Comparison of ENCODE assay signal across 17 cellular contexts in genomic region chr17:60590075-60590474, GRCh38. TPM values are rescaled to one million over a fixed set of nuclear protein-coding genes. Genes with fewer than 3 reads are reported as not detected.
DNase-seq lines count a peak whose midpoint lies in the region; ATAC-seq, FAIRE-seq and TF ChIP-seq lines count a peak whose summit lies in the region.
"Had no signal": no experiment of that assay in that cellular context is flagged by ENCODE, and none has a peak within 500 bp of the region (broad histone marks: within the 10 kb centered on the region; RNA-seq: fewer than 3 reads in every experiment).

No MANE protein-coding gene starts in this region.

- ATAC-seq in GM23338 (no peak), upper lobe of right lung (no peak), HG03175 (IDR thresholded peaks at IDR 0.05; ENCODE audit: unreplicated experiment) (no peak)

- H3K9me3 ChIP-seq in astrocyte (ENCODE audit: insufficient read depth, low read depth, low read length) (no peaks in the 10 kb centered on the region), upper lobe of right lung (no peaks in the 10 kb centered on the region)

- no peaks in the 10 kb centered on the region for H4K20me1 ChIP-seq in GM23338 (replicated peaks; ENCODE audit: insufficient read depth)
- no peaks in the 10 kb centered on the region for H4K20me1 ChIP-seq in astrocyte (ENCODE audit: insufficient read depth, low read length)

- DNase-seq in GM23338 (ENCODE audit: low spot score) = no peak
- DNase-seq in astrocyte (ENCODE audit: low read depth) = no peak
- DNase-seq in osteocyte (ENCODE audit: extremely low spot score, unreplicated experiment) = no peak
- no peak for DNase-seq in upper lobe of right lung
- no peak for DNase-seq in activated CD4-positive, alpha-beta T cell treated with anti-CD3 and anti-CD28 coated beads, Interleukin-2, amount 50 U/mL, for 1 hour
- DNase-seq: C1 segment of cervical spinal cord; CD4-positive, alpha-beta memory T cell; COR-L47; DMS 273 treated with DMSO at 0.1 percent for 48 hours; DMS79; GF-D8; H7; HCEC 1CT had no signal

- H3K9ac ChIP-seq in astrocyte (ENCODE audit: low read length) = no peak overlapping the region

- H2AFZ ChIP-seq in GM23338 (peak overlapping the region; percentile 69; the same call in 1 of the 2 replicates), astrocyte (ENCODE audit: low read depth, low read length) (no peak overlapping the region)

- H3K27ac ChIP-seq in GM23338 (ENCODE audit: low read depth) = no peak overlapping the region
- no peak overlapping the region for H3K27ac ChIP-seq in astrocyte (ENCODE audit: low read depth, low read length)
- H3K27ac ChIP-seq in upper lobe of right lung = no peak overlapping the region

- intact Hi-C loops in upper lobe of right lung (cut with DNase I) = no loop called here

- no peak overlapping the region for H3K4me3 ChIP-seq in GM23338
- no peak overlapping the region for H3K4me3 ChIP-seq in astrocyte (ENCODE audit: insufficient read depth, low read depth, low read length)
- H3K4me3 ChIP-seq in upper lobe of right lung = no peak overlapping the region

- no peaks in the 10 kb centered on the region for H3K4me1 ChIP-seq in GM23338 (ENCODE audit: insufficient read depth)
- H3K4me1 ChIP-seq in astrocyte (ENCODE audit: insufficient read depth, low read length) = no peaks in the 10 kb centered on the region
- H3K4me1 ChIP-seq in upper lobe of right lung = no peaks in the 10 kb centered on the region

- H3K9me3 Mint-ChIP-seq in GM23338 (no peaks in the 10 kb centered on the region), astrocyte (ENCODE audit: unreplicated experiment) (no peaks in the 10 kb centered on the region), osteocyte (ENCODE audit: unreplicated experiment) (no peaks in the 10 kb centered on the region)
- H3K9me3 Mint-ChIP-seq: CD4-positive, alpha-beta memory T cell had no signal

- H3K36me3 Mint-ChIP-seq in GM23338 (ENCODE audit: low read depth) (no peaks in the 10 kb centered on the region), astrocyte (ENCODE audit: low read depth, unreplicated experiment) (no peaks in the 10 kb centered on the region), osteocyte (ENCODE audit: unreplicated experiment) (no peaks in the 10 kb centered on the region)
- H3K36me3 Mint-ChIP-seq: CD4-positive, alpha-beta memory T cell had no signal

- H3K4me1 Mint-ChIP-seq in GM23338 (peaks cover 2% of the 10 kb centered on the region; the same call in 1 of the 3 replicates), astrocyte (ENCODE audit: low read depth, unreplicated experiment) (no peaks in the 10 kb centered on the region), osteocyte (ENCODE audit: unreplicated experiment) (peaks cover 16% of the 10 kb centered on the region)
- H3K4me1 Mint-ChIP-seq: CD4-positive, alpha-beta memory T cell had no signal

- peaks cover 3% of the 10 kb centered on the region for H3K27me3 Mint-ChIP-seq in GM23338 (ENCODE audit: insufficient read depth, low read depth, poor library complexity)
- H3K27me3 Mint-ChIP-seq in astrocyte (ENCODE audit: low read depth, unreplicated experiment) = peaks cover 3% of the 10 kb centered on the region
- H3K27me3 Mint-ChIP-seq in osteocyte (ENCODE audit: unreplicated experiment) = no peaks in the 10 kb centered on the region

- H3K4me2 ChIP-seq in GM23338 = no peak overlapping the region
- no peak overlapping the region for H3K4me2 ChIP-seq in astrocyte (ENCODE audit: low read length)

- TF ChIP-seq CTCF in GM23338 (conservative IDR thresholded peaks at IDR 0.05; ENCODE audit: low read depth in 2 of 2) = no peak
- TF ChIP-seq CTCF in astrocyte (IDR thresholded peaks at IDR 0.05; ENCODE audit: insufficient read depth, low read depth, low read length) = no peak
- TF ChIP-seq CTCF in osteocyte (IDR thresholded peaks at IDR 0.05) = no peak
- no peak for TF ChIP-seq CTCF in upper lobe of right lung (IDR thresholded peaks at IDR 0.05)

- H3K79me2 ChIP-seq in GM23338 (replicated peaks; ENCODE audit: insufficient read depth) (no peaks in the 10 kb centered on the region), astrocyte (ENCODE audit: insufficient read depth, low read length) (no peaks in the 10 kb centered on the region)

- no peaks in the 10 kb centered on the region for H3K9me2 ChIP-seq in GM23338 (ENCODE audit: insufficient read depth)

- H3K27me3 ChIP-seq in GM23338 (ENCODE audit: insufficient read depth) (no peaks in the 10 kb centered on the region), astrocyte (ENCODE audit: insufficient read depth, low read length) (no peaks in the 10 kb centered on the region), upper lobe of right lung (no peaks in the 10 kb centered on the region)

- H3F3A ChIP-seq in GM23338 (replicated peaks; ENCODE audit: low read depth) = no peaks in the 10 kb centered on the region

- no peak overlapping the region for H3K4me3 Mint-ChIP-seq in GM23338
- H3K4me3 Mint-ChIP-seq in astrocyte (ENCODE audit: unreplicated experiment) = no peak overlapping the region
- H3K4me3 Mint-ChIP-seq in osteocyte (ENCODE audit: unreplicated experiment) = no peak overlapping the region
- H3K4me3 Mint-ChIP-seq: CD4-positive, alpha-beta memory T cell had no signal

- H3K36me3 ChIP-seq in GM23338 (ENCODE audit: insufficient read depth) (no peaks in the 10 kb centered on the region), astrocyte (ENCODE audit: insufficient read depth, low read length) (no peaks in the 10 kb centered on the region), upper lobe of right lung (no peaks in the 10 kb centered on the region)

- no peak for FAIRE-seq in astrocyte (lab: Jason Lieb, UNC)
- FAIRE-seq: GM12891, GM18507, H1 had no signal

- no peak overlapping the region for H3K27ac Mint-ChIP-seq in GM23338
- H3K27ac Mint-ChIP-seq in astrocyte (ENCODE audit: unreplicated experiment) = peak overlapping the region; percentile 26
- peak overlapping the region; percentile 66 for H3K27ac Mint-ChIP-seq in osteocyte (ENCODE audit: unreplicated experiment)
- H3K27ac Mint-ChIP-seq: CD4-positive, alpha-beta memory T cell had no signal

TF ChIP-seq in GM23338, 12 proteins besides CTCF, POLR2A, EP300 and RAD21 (continues in another document):
- TF ChIP-seq EZH2 (IDR thresholded peaks at IDR 0.05; ENCODE audit: low read depth, unreplicated experiment) (no peak), CREB1 (CRISPR knock-in tag; IDR thresholded peaks at IDR 0.05; ENCODE audit: low read depth) (no peak), ETS1 (IDR thresholded peaks at IDR 0.05) (no peak), NANOG (IDR thresholded peaks at IDR 0.05; ENCODE audit: borderline replicate concordance) (no peak), EZH2phosphoT487 (IDR thresholded peaks at IDR 0.05; ENCODE audit: unreplicated experiment) (no peak), ZNF114 (CRISPR knock-in tag; IDR thresholded peaks at IDR 0.05) (no peak), STAT1 (IDR thresholded peaks at IDR 0.05; ENCODE audit: unreplicated experiment) (no peak), POLR2AphosphoS5 (IDR thresholded peaks at IDR 0.05; ENCODE audit: low read depth) (no peak)
- TF ChIP-seq, protein P1, sequence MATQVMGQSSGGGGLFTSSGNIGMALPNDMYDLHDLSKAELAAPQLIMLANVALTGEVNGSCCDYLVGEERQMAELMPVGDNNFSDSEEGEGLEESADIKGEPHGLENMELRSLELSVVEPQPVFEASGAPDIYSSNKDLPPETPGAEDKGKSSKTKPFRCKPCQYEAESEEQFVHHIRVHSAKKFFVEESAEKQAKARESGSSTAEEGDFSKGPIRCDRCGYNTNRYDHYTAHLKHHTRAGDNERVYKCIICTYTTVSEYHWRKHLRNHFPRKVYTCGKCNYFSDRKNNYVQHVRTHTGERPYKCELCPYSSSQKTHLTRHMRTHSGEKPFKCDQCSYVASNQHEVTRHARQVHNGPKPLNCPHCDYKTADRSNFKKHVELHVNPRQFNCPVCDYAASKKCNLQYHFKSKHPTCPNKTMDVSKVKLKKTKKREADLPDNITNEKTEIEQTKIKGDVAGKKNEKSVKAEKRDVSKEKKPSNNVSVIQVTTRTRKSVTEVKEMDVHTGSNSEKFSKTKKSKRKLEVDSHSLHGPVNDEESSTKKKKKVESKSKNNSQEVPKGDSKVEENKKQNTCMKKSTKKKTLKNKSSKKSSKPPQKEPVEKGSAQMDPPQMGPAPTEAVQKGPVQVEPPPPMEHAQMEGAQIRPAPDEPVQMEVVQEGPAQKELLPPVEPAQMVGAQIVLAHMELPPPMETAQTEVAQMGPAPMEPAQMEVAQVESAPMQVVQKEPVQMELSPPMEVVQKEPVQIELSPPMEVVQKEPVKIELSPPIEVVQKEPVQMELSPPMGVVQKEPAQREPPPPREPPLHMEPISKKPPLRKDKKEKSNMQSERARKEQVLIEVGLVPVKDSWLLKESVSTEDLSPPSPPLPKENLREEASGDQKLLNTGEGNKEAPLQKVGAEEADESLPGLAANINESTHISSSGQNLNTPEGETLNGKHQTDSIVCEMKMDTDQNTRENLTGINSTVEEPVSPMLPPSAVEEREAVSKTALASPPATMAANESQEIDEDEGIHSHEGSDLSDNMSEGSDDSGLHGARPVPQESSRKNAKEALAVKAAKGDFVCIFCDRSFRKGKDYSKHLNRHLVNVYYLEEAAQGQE (IDR thresholded peaks at IDR 0.05; ENCODE audit: unreplicated experiment) = no peak

RNA-seq across cellular contexts. Expression of gene PPM1D, which starts 9.9 kb away (rescaled TPM):
- total RNA-seq in GM23338 (2014; rRNA removed; shearing (Covaris generic)) = 13.3 and 13.7 TPM in 2 replicates
- polyA plus RNA-seq in GM23338 (2016; fragmentation: Nextera tagmentation; extraction: Ambion mirVana) = 7.8 and 7.9 TPM in 2 replicates
- 24.1 and 28.7 TPM in 2 replicates for total RNA-seq in astrocyte
- 21.1 and 22.1 TPM in 2 replicates for total RNA-seq in osteocyte
- 22.3 TPM for total RNA-seq in upper lobe of right lung
